Comparison of ENCODE assay signal across 12 cellular contexts in the genomic region with DNA sequence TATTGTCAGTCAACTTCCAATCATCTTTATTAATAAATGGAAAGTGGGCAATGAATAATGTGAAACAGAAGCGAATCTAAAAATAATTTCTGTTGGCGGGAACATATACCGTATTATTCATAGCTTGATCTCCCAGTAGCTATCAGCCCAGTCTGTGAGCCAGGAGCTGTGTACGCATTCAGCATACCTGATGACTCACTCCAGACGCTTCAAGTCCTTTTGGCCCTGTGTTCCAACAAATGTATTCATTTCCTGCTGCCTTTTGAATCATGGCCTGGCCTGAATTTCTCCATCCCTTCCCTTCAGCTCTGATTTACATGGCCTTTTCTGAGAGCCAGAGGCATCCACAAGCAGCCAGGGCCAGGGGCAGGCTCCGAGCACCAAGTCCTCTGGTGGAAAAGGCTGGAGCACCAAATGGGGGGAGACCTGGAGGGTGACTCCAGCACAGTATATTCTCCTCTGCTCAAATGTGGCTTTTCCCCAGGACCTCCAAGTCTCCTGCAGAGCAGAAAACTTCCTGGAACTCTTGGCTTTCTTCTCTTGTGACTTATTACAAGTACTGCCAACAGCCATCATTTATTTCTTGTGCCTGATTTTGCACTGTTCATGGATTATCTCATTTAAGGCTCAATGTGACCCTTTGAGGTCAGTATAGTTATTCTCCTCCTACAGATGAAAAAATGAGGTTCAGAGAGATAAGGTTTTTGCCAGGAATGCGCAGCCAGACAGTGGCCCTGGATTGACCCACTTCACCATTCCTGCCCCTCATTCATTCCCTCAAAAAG.
DNase-seq lines count a peak whose midpoint lies in the region; ATAC-seq and TF ChIP-seq lines count a peak whose summit lies in the region.
"Had no signal": no experiment of that assay in that cellular context is flagged by ENCODE, and none has a peak within 500 bp of the region (broad histone marks: within the 10 kb centered on the region; RNA-seq: fewer than 3 reads in every experiment).

No MANE protein-coding gene starts in this region.

- H3K36me3 ChIP-seq in HUES48 (ENCODE audit: control insufficient read depth, insufficient read depth, low read length), result no peaks in the 10 kb centered on the region

- no peaks in the 10 kb centered on the region; the same call in 1 of the 2 replicates for H3K9me3 ChIP-seq in HUES48 (ENCODE audit: control insufficient read depth, insufficient read depth, low read length)

- H3K27me3 ChIP-seq in HUES48 (ENCODE audit: control insufficient read depth, insufficient read depth, low read length), result no peaks in the 10 kb centered on the region

- no peaks in the 10 kb centered on the region for H3K27me3 Mint-ChIP-seq in mesothelial cell of epicardium (ENCODE audit: low read depth)
- H3K27me3 Mint-ChIP-seq in stimulated activated memory B cell treated with anti-CD40 and anti-IgM and Interleukin-4, amounts not matched to agents 10 μg/mL and 1 μg/mL and 100 μg/mL, for 72 hours, result peaks cover 24% of the 10 kb centered on the region

- no peak overlapping the region for H3K9ac ChIP-seq in HUES48 (ENCODE audit: low read depth, low read length)

- DNase-seq in ACHN (peak; percentile 88), choroid plexus epithelial cell (ENCODE audit: low read depth) (peak; percentile 99), mesothelial cell of epicardium (ENCODE audit: low spot score in 2 of 2, unreplicated experiment in 2 of 2) (no peak)
- no peak for DNase-seq in stimulated activated CD8-positive, alpha-beta memory T cell treated with anti-CD3 and anti-CD28 coated beads, Interleukin-4, amount 100 ng/mL, for 48 hours
- no peak for DNase-seq in activated CD4-positive, CD25-positive, alpha-beta regulatory T cell treated with anti-CD3 and anti-CD28 coated beads, Interleukin-2, amount 50 U/mL, for 72 hours
- DNase-seq: activated T-cell treated with anti-CD3 and anti-CD28 coated beads, Interleukin-2, amount 50 U/mL, for 4 hours; Caco-2; SHP77 treated with DMSO at 0.1 percent for 48 hours; stimulated activated CD4-positive, alpha-beta T cell treated with anti-CD3 and anti-CD28 coated beads, Interleukin-2, amount 100 ng/mL, for 48 hours had no signal

- H3K4me3 ChIP-seq in HUES48 (ENCODE audit: low read depth, low read length) (no peak overlapping the region), choroid plexus epithelial cell (ENCODE audit: low read depth, low read length) (no peak overlapping the region)

- H3K27ac ChIP-seq in HUES48 (ENCODE audit: low read depth, low read length), result peak overlapping the region; percentile 48

- H3K36me3 Mint-ChIP-seq in mesothelial cell of epicardium, result peaks cover 4% of the 10 kb centered on the region
- H3K36me3 Mint-ChIP-seq in stimulated activated memory B cell treated with anti-CD40 and anti-IgM and Interleukin-4, amounts not matched to agents 10 μg/mL and 1 μg/mL and 100 μg/mL, for 72 hours, result no peaks in the 10 kb centered on the region

- TF ChIP-seq CTCF in choroid plexus epithelial cell (conservative IDR thresholded peaks at IDR 0.05; ENCODE audit: low read depth, low read length), result no peak
- no peak for TF ChIP-seq CTCF in mesothelial cell of epicardium (IDR thresholded peaks at IDR 0.05; ENCODE audit: unreplicated experiment)

- no peak overlapping the region for H3K4me3 Mint-ChIP-seq in mesothelial cell of epicardium
- no peak overlapping the region for H3K4me3 Mint-ChIP-seq in stimulated activated memory B cell treated with anti-CD40 and anti-IgM and Interleukin-4, amounts not matched to agents 10 μg/mL and 1 μg/mL and 100 μg/mL, for 72 hours
- H3K4me3 Mint-ChIP-seq: activated T-cell treated with anti-CD3 and anti-CD28 coated beads, Interleukin-2, amount 50 U/mL, for 4 hours had no signal

- in situ Hi-C loops in ACHN (cut with HindIII; ENCODE audit: low pct_ligation_motif_present, low pct_unique_long_range_greater_than_20kb, low sequenced_read_pairs), result no loop called here

- peaks cover 11% of the 10 kb centered on the region for H3K4me1 Mint-ChIP-seq in mesothelial cell of epicardium
- H3K4me1 Mint-ChIP-seq in stimulated activated memory B cell treated with anti-CD40 and anti-IgM and Interleukin-4, amounts not matched to agents 10 μg/mL and 1 μg/mL and 100 μg/mL, for 72 hours, result no peaks in the 10 kb centered on the region

- peak overlapping the region; percentile 85 for H3K27ac Mint-ChIP-seq in mesothelial cell of epicardium
- no peak overlapping the region for H3K27ac Mint-ChIP-seq in stimulated activated memory B cell treated with anti-CD40 and anti-IgM and Interleukin-4, amounts not matched to agents 10 μg/mL and 1 μg/mL and 100 μg/mL, for 72 hours

- peaks cover 21% of the 10 kb centered on the region for H3K4me1 ChIP-seq in HUES48 (ENCODE audit: control insufficient read depth, insufficient read depth, low read length)
- H3K4me1 ChIP-seq: Caco-2 had no signal

- peaks cover 19% of the 10 kb centered on the region for H3K9me3 Mint-ChIP-seq in mesothelial cell of epicardium
- H3K9me3 Mint-ChIP-seq in stimulated activated memory B cell treated with anti-CD40 and anti-IgM and Interleukin-4, amounts not matched to agents 10 μg/mL and 1 μg/mL and 100 μg/mL, for 72 hours, result peaks cover 5% of the 10 kb centered on the region

- ATAC-seq in stimulated activated memory B cell treated with anti-CD40 and anti-IgM and Interleukin-4, amounts not matched to agents 10 μg/mL and 1 μg/mL and 100 μg/mL, for 72 hours, result no peak
- no peak for ATAC-seq in GM21528 (IDR thresholded peaks at IDR 0.05; ENCODE audit: low FRiP score, unreplicated experiment)
- ATAC-seq: activated T-cell treated with anti-CD3 and anti-CD28 coated beads, Interleukin-2, amount 50 U/mL, for 4 hours had no signal

Comparison
In these comparisons a context has a peak if more than half of its experiments do, and no peak if none do; other contexts are left out.
1. DNase-seq: peak in ACHN (single experiment) and choroid plexus epithelial cell (single experiment); none in mesothelial cell of epicardium (0 of 2), stimulated activated CD8-positive, alpha-beta memory T cell treated with anti-CD3 and anti-CD28 coated beads, Interleukin-4, amount 100 ng/mL, for 48 hours (single experiment) and activated CD4-positive, CD25-positive, alpha-beta regulatory T cell treated with anti-CD3 and anti-CD28 coated beads, Interleukin-2, amount 50 U/mL, for 72 hours (single experiment).